Comparison of ENCODE assay signal across 15 cellular contexts in the genomic region with DNA sequence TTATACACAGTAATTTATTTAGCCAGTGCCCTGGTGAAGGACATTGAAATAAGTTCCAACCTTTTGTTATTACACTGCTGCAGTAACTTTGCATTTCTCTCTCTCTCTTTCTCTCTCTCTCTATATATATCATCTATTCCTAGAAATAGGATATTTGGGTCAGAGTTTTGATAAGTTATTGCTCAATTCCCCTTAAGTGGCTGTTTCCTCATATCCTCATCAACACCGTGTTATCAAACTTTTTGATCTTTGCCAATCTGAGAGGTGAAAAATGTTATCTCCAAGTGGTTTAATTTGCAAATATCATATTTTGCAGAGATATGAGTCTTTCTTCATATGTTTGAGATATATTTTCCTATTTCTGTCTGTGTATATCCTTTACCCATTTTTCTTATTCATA. TPM values are rescaled to one million over a fixed set of nuclear protein-coding genes. Genes with fewer than 3 reads are reported as not detected.
A peak's percentile ranks its signal among the peaks of the same experiment; 100 is the strongest.
DNase-seq lines count a peak whose midpoint lies in the region; ATAC-seq and TF ChIP-seq lines count a peak whose summit lies in the region.
"Had no signal": no experiment of that assay in that cellular context is flagged by ENCODE, and none has a peak within 500 bp of the region (broad histone marks: within the 10 kb centered on the region; RNA-seq: fewer than 3 reads in every experiment).

No MANE protein-coding gene starts in this region.

- TF ChIP-seq CTCF in OCI-LY1 (IDR thresholded peaks at IDR 0.05; ENCODE audit: low read length) (no peak), type B pancreatic cell (conservative IDR thresholded peaks at IDR 0.05) (no peak)

- H3K27ac ChIP-seq in OCI-LY1 (ENCODE audit: low read depth, low read length, poor library complexity, severe bottlenecking): no peak overlapping the region

- H3K9me2 ChIP-seq in OCI-LY1 (ENCODE audit: low read depth, low read length): no peaks in the 10 kb centered on the region

- no peak overlapping the region for H3K4me2 ChIP-seq in OCI-LY1 (ENCODE audit: low read length)

- peaks cover 18% of the 10 kb centered on the region for H3K36me3 Mint-ChIP-seq in activated naive CD8-positive, alpha-beta T cell treated with anti-CD3 and anti-CD28 coated beads, Interleukin-2, amount 10 ng/mL, durations not matched to agents 7 days and 5 days
- H3K36me3 Mint-ChIP-seq in activated naive CD8-positive, alpha-beta T cell treated with anti-CD3 and anti-CD28 coated beads for 36 hours: peaks cover 27% of the 10 kb centered on the region
- peaks cover 28% of the 10 kb centered on the region for H3K36me3 Mint-ChIP-seq in dendritic cell treated with granulocyte-macrophage colony-stimulating factor and Interleukin-4, amounts not matched to agents 40 ng/mL and 50 ng/mL, for 4 days (ENCODE audit: low read depth)
- H3K36me3 Mint-ChIP-seq in type B pancreatic cell: peaks cover 15% of the 10 kb centered on the region

- DNase-seq in activated naive CD8-positive, alpha-beta T cell treated with anti-CD3 and anti-CD28 coated beads, Interleukin-2, amount 10 ng/mL, durations not matched to agents 7 days and 5 days: no peak
- no peak for DNase-seq in activated naive CD8-positive, alpha-beta T cell treated with anti-CD3 and anti-CD28 coated beads for 36 hours
- no peak for DNase-seq in type B pancreatic cell (ENCODE audit: extremely low spot score, unreplicated experiment)
- no peak for DNase-seq in NCI-H510A (lab: John Stamatoyannopoulos, UW)
- DNase-seq: left lung; NCI-H1417 treated with DMSO at 0.1 percent for 48 hours; right lobe of liver; stimulated activated CD4-positive, alpha-beta T cell treated with anti-CD3 and anti-CD28 coated beads, Interleukin-2, amount 100 ng/mL, for 48 hours; uterus had no signal

- H3F3A ChIP-seq in OCI-LY1 (ENCODE audit: insufficient read depth, low read length): no peaks in the 10 kb centered on the region

- H3K4me3 ChIP-seq in OCI-LY1 (ENCODE audit: low read depth, low read length, poor library complexity, severe bottlenecking): no peak overlapping the region

- no peaks in the 10 kb centered on the region for H3K27me3 ChIP-seq in OCI-LY1 (ENCODE audit: insufficient read depth, low read length)
- H3K27me3 ChIP-seq: ascending aorta, BLaER1, left lung, right lobe of liver, uterus had no signal

- H3K9me3 Mint-ChIP-seq in activated naive CD8-positive, alpha-beta T cell treated with anti-CD3 and anti-CD28 coated beads, Interleukin-2, amount 10 ng/mL, durations not matched to agents 7 days and 5 days: no peaks in the 10 kb centered on the region
- H3K9me3 Mint-ChIP-seq in activated naive CD8-positive, alpha-beta T cell treated with anti-CD3 and anti-CD28 coated beads for 36 hours: peaks cover 2% of the 10 kb centered on the region
- H3K9me3 Mint-ChIP-seq in dendritic cell treated with granulocyte-macrophage colony-stimulating factor and Interleukin-4, amounts not matched to agents 40 ng/mL and 50 ng/mL, for 4 days: no peaks in the 10 kb centered on the region
- peaks cover 4% of the 10 kb centered on the region for H3K9me3 Mint-ChIP-seq in type B pancreatic cell

- H3K36me3 ChIP-seq in OCI-LY1 (ENCODE audit: insufficient read depth, low read length): peaks cover 32% of the 10 kb centered on the region
- H3K36me3 ChIP-seq: uterus had no signal

- peak overlapping the region; percentile 35 for H3K4me3 Mint-ChIP-seq in activated naive CD8-positive, alpha-beta T cell treated with anti-CD3 and anti-CD28 coated beads, Interleukin-2, amount 10 ng/mL, durations not matched to agents 7 days and 5 days
- H3K4me3 Mint-ChIP-seq in activated naive CD8-positive, alpha-beta T cell treated with anti-CD3 and anti-CD28 coated beads for 36 hours: no peak overlapping the region
- no peak overlapping the region for H3K4me3 Mint-ChIP-seq in dendritic cell treated with granulocyte-macrophage colony-stimulating factor and Interleukin-4, amounts not matched to agents 40 ng/mL and 50 ng/mL, for 4 days
- peak overlapping the region; percentile 91 for H3K4me3 Mint-ChIP-seq in type B pancreatic cell

- peaks cover 38% of the 10 kb centered on the region for H3K4me1 ChIP-seq in OCI-LY1 (ENCODE audit: insufficient read depth, low read length, severe bottlenecking)

- no peak for ATAC-seq in activated naive CD8-positive, alpha-beta T cell treated with anti-CD3 and anti-CD28 coated beads, Interleukin-2, amount 10 ng/mL, durations not matched to agents 7 days and 5 days (ENCODE audit: low read depth)
- no peak for ATAC-seq in GM19455 (IDR thresholded peaks at IDR 0.05; ENCODE audit: unreplicated experiment)
- ATAC-seq in GM21367 (IDR thresholded peaks at IDR 0.05; ENCODE audit: unreplicated experiment): no peak
- ATAC-seq: left lung, right lobe of liver had no signal

- peaks cover 7% of the 10 kb centered on the region for H4K20me1 ChIP-seq in OCI-LY1 (ENCODE audit: insufficient read depth, low read length)

- H3K27me3 Mint-ChIP-seq in activated naive CD8-positive, alpha-beta T cell treated with anti-CD3 and anti-CD28 coated beads, Interleukin-2, amount 10 ng/mL, durations not matched to agents 7 days and 5 days: no peaks in the 10 kb centered on the region
- H3K27me3 Mint-ChIP-seq in activated naive CD8-positive, alpha-beta T cell treated with anti-CD3 and anti-CD28 coated beads for 36 hours: no peaks in the 10 kb centered on the region
- H3K27me3 Mint-ChIP-seq in dendritic cell treated with granulocyte-macrophage colony-stimulating factor and Interleukin-4, amounts not matched to agents 40 ng/mL and 50 ng/mL, for 4 days: no peaks in the 10 kb centered on the region
- H3K27me3 Mint-ChIP-seq in type B pancreatic cell: no peaks in the 10 kb centered on the region

- H3K27ac Mint-ChIP-seq in activated naive CD8-positive, alpha-beta T cell treated with anti-CD3 and anti-CD28 coated beads, Interleukin-2, amount 10 ng/mL, durations not matched to agents 7 days and 5 days: no peak overlapping the region
- no peak overlapping the region for H3K27ac Mint-ChIP-seq in activated naive CD8-positive, alpha-beta T cell treated with anti-CD3 and anti-CD28 coated beads for 36 hours
- peak overlapping the region; percentile 91 for H3K27ac Mint-ChIP-seq in dendritic cell treated with granulocyte-macrophage colony-stimulating factor and Interleukin-4, amounts not matched to agents 40 ng/mL and 50 ng/mL, for 4 days
- H3K27ac Mint-ChIP-seq in type B pancreatic cell: peak overlapping the region; percentile 40

- H3K9ac ChIP-seq in OCI-LY1 (ENCODE audit: low read length): no peak overlapping the region

- H3K4me1 Mint-ChIP-seq in activated naive CD8-positive, alpha-beta T cell treated with anti-CD3 and anti-CD28 coated beads, Interleukin-2, amount 10 ng/mL, durations not matched to agents 7 days and 5 days: peaks cover 33% of the 10 kb centered on the region
- H3K4me1 Mint-ChIP-seq in activated naive CD8-positive, alpha-beta T cell treated with anti-CD3 and anti-CD28 coated beads for 36 hours: peaks cover 29% of the 10 kb centered on the region
- H3K4me1 Mint-ChIP-seq in dendritic cell treated with granulocyte-macrophage colony-stimulating factor and Interleukin-4, amounts not matched to agents 40 ng/mL and 50 ng/mL, for 4 days (ENCODE audit: low read depth): peaks cover 30% of the 10 kb centered on the region
- peaks cover 18% of the 10 kb centered on the region for H3K4me1 Mint-ChIP-seq in type B pancreatic cell (ENCODE audit: unreplicated experiment)

- peak overlapping the region; percentile 93; the same call in 1 of the 2 replicates for H2AFZ ChIP-seq in OCI-LY1 (ENCODE audit: low read length)

- H3K9me3 ChIP-seq in OCI-LY1 (ENCODE audit: low read length): no peaks in the 10 kb centered on the region
- H3K9me3 ChIP-seq: ascending aorta, BLaER1, left lung, right lobe of liver, uterus had no signal

- H3K79me2 ChIP-seq in OCI-LY1 (ENCODE audit: insufficient read depth, low read length): peaks cover 33% of the 10 kb centered on the region

- intact Hi-C loops in dendritic cell treated with granulocyte-macrophage colony-stimulating factor and Interleukin-4, amounts not matched to agents 40 ng/mL and 50 ng/mL, for 4 days (cut with micrococcal nuclease): no loop called here

- POLR2A ChIA-PET in activated naive CD8-positive, alpha-beta T cell treated with anti-CD3 and anti-CD28 coated beads, Interleukin-2, amount 10 ng/mL, durations not matched to agents 7 days and 5 days (lab: Charles Lee): interaction anchor here (0.6 to 0.7 kb wide), 2 partner anchors 277 to 329 kb away, joined by 3 to 4 read pairs; no protein-coding TSS in a partner anchor

RNA-seq across cellular contexts. Expression of a gene that starts 1.6 kb away (rescaled TPM):
- total RNA-seq in activated naive CD8-positive, alpha-beta T cell treated with anti-CD3 and anti-CD28 coated beads, Interleukin-2, amount 10 ng/mL, durations not matched to agents 7 days and 5 days: 100 to 1,000 TPM; 119 to 129 TPM
- 100 to 1,000 TPM; 113 to 114 TPM for total RNA-seq in activated naive CD8-positive, alpha-beta T cell treated with anti-CD3 and anti-CD28 coated beads for 36 hours
- 68.9 and 85.3 TPM in 2 replicates for total RNA-seq in type B pancreatic cell (ENCODE audit: low replicate concordance)

RNA-seq across cellular contexts. Expression of a gene that starts 47.4 kb away (rescaled TPM):
- total RNA-seq in activated naive CD8-positive, alpha-beta T cell treated with anti-CD3 and anti-CD28 coated beads, Interleukin-2, amount 10 ng/mL, durations not matched to agents 7 days and 5 days: 10 to 100 TPM; 17.0 to 17.1 TPM
- total RNA-seq in activated naive CD8-positive, alpha-beta T cell treated with anti-CD3 and anti-CD28 coated beads for 36 hours: 10 to 100 TPM; 42.0 to 42.7 TPM
- 28.7 and 30.5 TPM in 2 replicates for total RNA-seq in type B pancreatic cell (ENCODE audit: low replicate concordance)

RNA-seq across cellular contexts. Expression of a gene that starts 53.0 kb away (rescaled TPM):
- under 1 TPM; 0.54 to 0.69 TPM for total RNA-seq in activated naive CD8-positive, alpha-beta T cell treated with anti-CD3 and anti-CD28 coated beads, Interleukin-2, amount 10 ng/mL, durations not matched to agents 7 days and 5 days
- total RNA-seq in activated naive CD8-positive, alpha-beta T cell treated with anti-CD3 and anti-CD28 coated beads for 36 hours: under 1 TPM; 0.52 to 0.74 TPM
- total RNA-seq in type B pancreatic cell (ENCODE audit: low replicate concordance): 66.6 and 129 TPM in 2 replicates

RNA-seq across cellular contexts. Expression of a gene that starts 59.6 kb away (rescaled TPM):
- not detected for total RNA-seq in activated naive CD8-positive, alpha-beta T cell treated with anti-CD3 and anti-CD28 coated beads, Interleukin-2, amount 10 ng/mL, durations not matched to agents 7 days and 5 days
- under 1 TPM; 0.90 to 0.99 TPM for total RNA-seq in activated naive CD8-positive, alpha-beta T cell treated with anti-CD3 and anti-CD28 coated beads for 36 hours
- total RNA-seq in type B pancreatic cell (ENCODE audit: low replicate concordance): 4.5 and 8.3 TPM in 2 replicates

Comparison
In these comparisons a context has a peak if more than half of its experiments do, and no peak if none do; other contexts are left out.
1. H3K4me3 Mint-ChIP-seq: peak in activated naive CD8-positive, alpha-beta T cell treated with anti-CD3 and anti-CD28 coated beads, Interleukin-2, amount 10 ng/mL, durations not matched to agents 7 days and 5 days (single experiment) and type B pancreatic cell (single experiment); none in activated naive CD8-positive, alpha-beta T cell treated with anti-CD3 and anti-CD28 coated beads for 36 hours (single experiment) and dendritic cell treated with granulocyte-macrophage colony-stimulating factor and Interleukin-4, amounts not matched to agents 40 ng/mL and 50 ng/mL, for 4 days (single experiment).
2. H3K27ac Mint-ChIP-seq: peak in dendritic cell treated with granulocyte-macrophage colony-stimulating factor and Interleukin-4, amounts not matched to agents 40 ng/mL and 50 ng/mL, for 4 days (single experiment) and type B pancreatic cell (single experiment); none in activated naive CD8-positive, alpha-beta T cell treated with anti-CD3 and anti-CD28 coated beads, Interleukin-2, amount 10 ng/mL, durations not matched to agents 7 days and 5 days (single experiment) and activated naive CD8-positive, alpha-beta T cell treated with anti-CD3 and anti-CD28 coated beads for 36 hours (single experiment).
3. RNA of a gene that starts 53.0 kb away (total RNA-seq): 66.6 to 129 TPM in type B pancreatic cell; 0.52 to 0.74 TPM in activated naive CD8-positive, alpha-beta T cell treated with anti-CD3 and anti-CD28 coated beads for 36 hours and 0.54 to 0.69 TPM in activated naive CD8-positive, alpha-beta T cell treated with anti-CD3 and anti-CD28 coated beads, Interleukin-2, amount 10 ng/mL, durations not matched to agents 7 days and 5 days; every median in the first group is over 10 times any median in the second.